ENCODE assay signal across 8 cellular contexts in the genomic region with DNA sequence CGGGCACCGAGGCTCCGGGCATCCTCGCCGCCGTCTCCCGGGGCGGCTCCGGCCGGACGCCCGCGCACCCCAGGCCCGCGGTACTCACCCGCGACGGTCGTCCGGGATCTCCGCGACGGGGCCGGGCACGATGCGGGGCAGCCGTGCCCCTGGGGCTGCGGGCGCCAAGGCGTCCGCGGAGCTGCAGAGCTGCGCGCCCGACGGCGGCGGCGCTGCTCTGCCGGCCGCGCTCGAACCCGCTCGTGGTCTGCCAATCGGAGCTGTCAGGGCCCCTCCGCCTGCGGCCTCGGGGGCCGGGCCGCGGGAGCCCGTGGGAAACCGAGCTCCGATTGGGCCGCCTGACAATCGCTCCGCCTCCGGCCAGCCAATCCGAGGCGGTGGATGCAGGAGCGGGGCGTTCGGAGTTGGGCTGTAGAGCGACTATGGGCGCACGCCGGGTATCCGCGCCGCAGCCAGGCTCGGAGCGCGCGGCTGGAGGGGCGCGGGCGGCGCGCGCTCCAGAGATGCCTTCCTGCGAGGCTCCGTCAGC.
DNase-seq lines count a peak whose midpoint lies in the region; ATAC-seq and TF ChIP-seq lines count a peak whose summit lies in the region.

No MANE protein-coding gene starts in this region.

- H3K9me3 Mint-ChIP-seq in CD8-positive, alpha-beta T cell = no peaks in the 10 kb centered on the region
- no peaks in the 10 kb centered on the region for H3K9me3 Mint-ChIP-seq in activated T-helper 2 cell treated with anti-CD3 and anti-CD28 coated beads, Interferon-gamma antibody, Interleukin-2, Interleukin-4, amounts not matched to agents 10 μg/mL and 5 μg/mL and 100 μg/mL, durations not matched to agents 14 hours and 24 hours and 36 hours
- H3K9me3 Mint-ChIP-seq in nephron progenitor cell = peaks cover 3% of the 10 kb centered on the region
- H3K9me3 Mint-ChIP-seq in stimulated activated naive CD8-positive, alpha-beta T cell treated with anti-CD3 and anti-CD28 coated beads, Interleukin-15, Interleukin-2, amounts not matched to agents 100 ng/mL and 50 ng/mL, for 24 hours = no peaks in the 10 kb centered on the region

- no peaks in the 10 kb centered on the region for H3F3A ChIP-seq in OCI-LY1 (ENCODE audit: insufficient read depth, low read length)

- peak overlapping the region; percentile 51 for H3K4me3 ChIP-seq in CD8-positive, alpha-beta T cell (ENCODE audit: low read depth, low read length)
- H3K4me3 ChIP-seq in OCI-LY1 (ENCODE audit: low read depth, low read length, poor library complexity, severe bottlenecking) = peak overlapping the region; percentile 67

- TF ChIP-seq CTCF in CD8-positive, alpha-beta T cell (IDR thresholded peaks at IDR 0.05) = no peak
- peak; percentile 29 for TF ChIP-seq CTCF in OCI-LY1 (IDR thresholded peaks at IDR 0.05; ENCODE audit: low read length)
- TF ChIP-seq CTCF in nephron progenitor cell (IDR thresholded peaks at IDR 0.05) = no peak

- intact Hi-C loops in CD8-positive, alpha-beta T cell (cut with DNase I, micrococcal nuclease) = loop anchor here (1.0 to 10.0 kb wide), 7 partner anchors 54 to 378 kb away; a partner anchor contains a TSS
- intact Hi-C loops in activated T-helper 2 cell treated with anti-CD3 and anti-CD28 coated beads, Interferon-gamma antibody, Interleukin-2, Interleukin-4, amounts not matched to agents 10 μg/mL and 5 μg/mL and 100 μg/mL, durations not matched to agents 14 hours and 24 hours and 36 hours (cut with micrococcal nuclease) = loop anchor here (2.0 to 10.0 kb wide), 6 partner anchors 100 to 842 kb away; a partner anchor contains a TSS

- CTCF ChIA-PET in CD8-positive, alpha-beta T cell (lab: Charles Lee) = interaction anchor here (0.6 to 3.1 kb wide), 11 partner anchors 17 to 416 kb away, joined by 3 to 25 read pairs (median 3); no protein-coding TSS in a partner anchor

- peaks cover 8% of the 10 kb centered on the region for H3K27me3 Mint-ChIP-seq in CD8-positive, alpha-beta T cell (ENCODE audit: low read depth)
- H3K27me3 Mint-ChIP-seq in activated T-helper 2 cell treated with anti-CD3 and anti-CD28 coated beads, Interferon-gamma antibody, Interleukin-2, Interleukin-4, amounts not matched to agents 10 μg/mL and 5 μg/mL and 100 μg/mL, durations not matched to agents 14 hours and 24 hours and 36 hours (ENCODE audit: low read depth) = peaks cover 40% of the 10 kb centered on the region
- peaks cover 6% of the 10 kb centered on the region for H3K27me3 Mint-ChIP-seq in nephron progenitor cell (ENCODE audit: low read depth, poor library complexity)
- peaks cover 21% of the 10 kb centered on the region for H3K27me3 Mint-ChIP-seq in stimulated activated naive CD8-positive, alpha-beta T cell treated with anti-CD3 and anti-CD28 coated beads, Interleukin-15, Interleukin-2, amounts not matched to agents 100 ng/mL and 50 ng/mL, for 24 hours

- H3K4me1 Mint-ChIP-seq in CD8-positive, alpha-beta T cell (ENCODE audit: low read depth) = peaks cover 25% of the 10 kb centered on the region
- H3K4me1 Mint-ChIP-seq in activated T-helper 2 cell treated with anti-CD3 and anti-CD28 coated beads, Interferon-gamma antibody, Interleukin-2, Interleukin-4, amounts not matched to agents 10 μg/mL and 5 μg/mL and 100 μg/mL, durations not matched to agents 14 hours and 24 hours and 36 hours (ENCODE audit: low read depth) = peaks cover 35% of the 10 kb centered on the region
- H3K4me1 Mint-ChIP-seq in nephron progenitor cell = peaks cover 58% of the 10 kb centered on the region
- peaks cover 47% of the 10 kb centered on the region for H3K4me1 Mint-ChIP-seq in stimulated activated naive CD8-positive, alpha-beta T cell treated with anti-CD3 and anti-CD28 coated beads, Interleukin-15, Interleukin-2, amounts not matched to agents 100 ng/mL and 50 ng/mL, for 24 hours (ENCODE audit: low read depth)

- DNase-seq in CD8-positive, alpha-beta T cell = peak; percentile 76 to 93 (median 87)
- DNase-seq in HT1080 (ENCODE audit: low read depth) (peak; percentile 73), fibroblast of peridontal ligament (ENCODE audit: extremely low read depth) (peak; percentile 45), nephron progenitor cell (peak; percentile 94)
- peak; percentile 92 for DNase-seq in activated T-helper 2 cell treated with anti-CD3 and anti-CD28 coated beads, Interferon-gamma antibody, Interleukin-2, Interleukin-4, amounts not matched to agents 10 μg/mL and 5 μg/mL and 100 μg/mL, durations not matched to agents 14 hours and 24 hours and 36 hours (ENCODE audit: low spot score)

- no peaks in the 10 kb centered on the region for H3K9me2 ChIP-seq in OCI-LY1 (ENCODE audit: low read depth, low read length)

- H3K36me3 ChIP-seq in CD8-positive, alpha-beta T cell (ENCODE audit: insufficient read depth, low read length) = no peaks in the 10 kb centered on the region
- H3K36me3 ChIP-seq in OCI-LY1 (ENCODE audit: insufficient read depth, low read length) = no peaks in the 10 kb centered on the region

- ATAC-seq in CD8-positive, alpha-beta T cell = peak; percentile 83
- ATAC-seq in GM19468 (IDR thresholded peaks at IDR 0.05; ENCODE audit: extremely low read depth, unreplicated experiment) = peak; percentile 82

- no peaks in the 10 kb centered on the region for H4K20me1 ChIP-seq in OCI-LY1 (ENCODE audit: insufficient read depth, low read length)

- no peak overlapping the region for H2AFZ ChIP-seq in OCI-LY1 (ENCODE audit: low read length)

- H3K4me3 Mint-ChIP-seq in CD8-positive, alpha-beta T cell = peak overlapping the region; percentile 92
- H3K4me3 Mint-ChIP-seq in activated T-helper 2 cell treated with anti-CD3 and anti-CD28 coated beads, Interferon-gamma antibody, Interleukin-2, Interleukin-4, amounts not matched to agents 10 μg/mL and 5 μg/mL and 100 μg/mL, durations not matched to agents 14 hours and 24 hours and 36 hours (ENCODE audit: low read depth) = peak overlapping the region; percentile 81
- peak overlapping the region; percentile 89 for H3K4me3 Mint-ChIP-seq in nephron progenitor cell
- H3K4me3 Mint-ChIP-seq in stimulated activated naive CD8-positive, alpha-beta T cell treated with anti-CD3 and anti-CD28 coated beads, Interleukin-15, Interleukin-2, amounts not matched to agents 100 ng/mL and 50 ng/mL, for 24 hours = peak overlapping the region; percentile 94

- H3K4me1 ChIP-seq in CD8-positive, alpha-beta T cell (ENCODE audit: insufficient read depth, low read length) = peaks cover 15% of the 10 kb centered on the region
- peaks cover 20% of the 10 kb centered on the region for H3K4me1 ChIP-seq in OCI-LY1 (ENCODE audit: insufficient read depth, low read length, severe bottlenecking)

- peak overlapping the region; percentile 67 for H3K9ac ChIP-seq in OCI-LY1 (ENCODE audit: low read length)

- POLR2A ChIA-PET in CD8-positive, alpha-beta T cell (lab: Charles Lee) = interaction anchor here (0.6 to 2.5 kb wide), 17 partner anchors 9 to 382 kb away, joined by 3 to 11 read pairs (median 4); no protein-coding TSS in a partner anchor

- no peak overlapping the region for H3K27ac Mint-ChIP-seq in CD8-positive, alpha-beta T cell
- H3K27ac Mint-ChIP-seq in activated T-helper 2 cell treated with anti-CD3 and anti-CD28 coated beads, Interferon-gamma antibody, Interleukin-2, Interleukin-4, amounts not matched to agents 10 μg/mL and 5 μg/mL and 100 μg/mL, durations not matched to agents 14 hours and 24 hours and 36 hours = no peak overlapping the region
- H3K27ac Mint-ChIP-seq in nephron progenitor cell = no peak overlapping the region
- H3K27ac Mint-ChIP-seq in stimulated activated naive CD8-positive, alpha-beta T cell treated with anti-CD3 and anti-CD28 coated beads, Interleukin-15, Interleukin-2, amounts not matched to agents 100 ng/mL and 50 ng/mL, for 24 hours = no peak overlapping the region

- peaks cover 3% of the 10 kb centered on the region for H3K36me3 Mint-ChIP-seq in CD8-positive, alpha-beta T cell
- peaks cover 8% of the 10 kb centered on the region for H3K36me3 Mint-ChIP-seq in activated T-helper 2 cell treated with anti-CD3 and anti-CD28 coated beads, Interferon-gamma antibody, Interleukin-2, Interleukin-4, amounts not matched to agents 10 μg/mL and 5 μg/mL and 100 μg/mL, durations not matched to agents 14 hours and 24 hours and 36 hours (ENCODE audit: low read depth)
- H3K36me3 Mint-ChIP-seq in nephron progenitor cell (ENCODE audit: low read depth) = peaks cover 14% of the 10 kb centered on the region
- no peaks in the 10 kb centered on the region for H3K36me3 Mint-ChIP-seq in stimulated activated naive CD8-positive, alpha-beta T cell treated with anti-CD3 and anti-CD28 coated beads, Interleukin-15, Interleukin-2, amounts not matched to agents 100 ng/mL and 50 ng/mL, for 24 hours (ENCODE audit: low read depth)

- no peaks in the 10 kb centered on the region for H3K9me3 ChIP-seq in CD8-positive, alpha-beta T cell (ENCODE audit: low read length)
- H3K9me3 ChIP-seq in OCI-LY1 (ENCODE audit: low read length) = no peaks in the 10 kb centered on the region

- peak overlapping the region; percentile 63 for H3K4me2 ChIP-seq in OCI-LY1 (ENCODE audit: low read length)

- peak overlapping the region; percentile 7 for H3K27ac ChIP-seq in CD8-positive, alpha-beta T cell (ENCODE audit: low read depth, low read length)
- no peak overlapping the region for H3K27ac ChIP-seq in OCI-LY1 (ENCODE audit: low read depth, low read length, poor library complexity, severe bottlenecking)

- H3K79me2 ChIP-seq in OCI-LY1 (ENCODE audit: insufficient read depth, low read length) = no peaks in the 10 kb centered on the region

- H3K27me3 ChIP-seq in CD8-positive, alpha-beta T cell (ENCODE audit: insufficient read depth, low read length) = no peaks in the 10 kb centered on the region
- no peaks in the 10 kb centered on the region for H3K27me3 ChIP-seq in OCI-LY1 (ENCODE audit: insufficient read depth, low read length)
